ENCODE assay signal across 1 cellular context in the genomic region with DNA sequence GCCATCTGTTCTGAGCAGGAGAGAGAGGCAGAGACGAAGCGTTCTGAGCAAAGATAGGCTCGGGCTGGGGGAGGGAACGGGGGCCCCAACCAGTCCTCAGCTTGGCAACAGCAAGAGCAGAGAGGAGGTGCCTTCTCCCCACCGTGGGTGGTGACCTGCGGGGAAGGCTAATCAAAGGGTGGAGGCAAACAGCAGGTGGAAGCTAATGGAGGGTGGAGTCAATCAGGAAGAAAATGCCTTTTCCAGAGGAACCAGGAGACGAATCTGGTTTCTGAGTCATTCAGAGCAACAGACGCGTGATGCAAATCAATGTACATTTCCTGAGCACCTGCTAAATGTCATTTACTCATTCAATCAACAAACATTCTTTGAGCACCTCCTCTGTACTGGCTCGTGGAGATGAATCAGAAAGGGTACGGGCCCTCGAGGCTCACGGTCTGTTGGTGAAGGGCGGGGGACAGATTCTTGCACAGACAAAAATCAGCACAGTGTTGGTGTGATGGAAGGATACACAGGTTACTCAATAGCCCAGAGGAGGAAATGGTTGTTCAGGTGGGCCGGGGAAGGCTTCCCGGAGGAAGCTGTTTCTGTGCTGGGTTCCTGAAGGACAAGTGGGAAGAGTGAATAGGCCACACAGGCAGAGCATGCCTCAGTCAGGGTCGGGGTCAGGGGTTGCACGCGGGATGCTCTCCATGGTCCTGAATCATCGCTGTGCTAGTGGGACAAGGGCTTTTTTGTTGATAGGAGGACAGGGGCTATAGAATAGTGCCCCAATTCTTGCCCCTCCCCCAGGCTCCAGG.
TF ChIP-seq lines count a peak whose summit lies in the region.

No MANE protein-coding gene starts in this region.

TF ChIP-seq in HepG2, 621 proteins besides CTCF, POLR2A, EP300 and RAD21 (continued from another document and continues in another):
- TF ChIP-seq MED8 (CRISPR knock-in tag; IDR thresholded peaks at IDR 0.05; ENCODE audit: insufficient replicate concordance) (no peak), NFE2L2 (IDR thresholded peaks at IDR 0.05; ENCODE audit: low read length) (no peak), ZNF430 (CRISPR knock-in tag; IDR thresholded peaks at IDR 0.05) (peak; percentile 90), MBD4 (IDR thresholded peaks at IDR 0.05; ENCODE audit: borderline replicate concordance, low read length) (no peak), GABPB1 (CRISPR knock-in tag; IDR thresholded peaks at IDR 0.05) (peak; percentile 52), PRMT3 (CRISPR knock-in tag; IDR thresholded peaks at IDR 0.05; ENCODE audit: borderline replicate concordance, low read depth) (no peak), RNF2 (conservative IDR thresholded peaks at IDR 0.05; ENCODE audit: low read depth) (0 out of 2 replicates have a peak, but pooled peaks have one; percentile 28), NR2F6 (IDR thresholded peaks at IDR 0.05) (peak; percentile 97), NR2F6 (CRISPR knock-in tag; IDR thresholded peaks at IDR 0.05) (peak; percentile 99), ZFP90 (CRISPR knock-in tag; IDR thresholded peaks at IDR 0.05; ENCODE audit: borderline replicate concordance) (no peak), GATAD1 (CRISPR knock-in tag; IDR thresholded peaks at IDR 0.05) (peak; percentile 68), MIXL1 (CRISPR knock-in tag; IDR thresholded peaks at IDR 0.05) (peak; percentile 79), ZNF563 (CRISPR knock-in tag; IDR thresholded peaks at IDR 0.05) (peak; percentile 88), HNF1B (CRISPR knock-in tag; IDR thresholded peaks at IDR 0.05) (no peak), ZNF790 (CRISPR knock-in tag; IDR thresholded peaks at IDR 0.05; ENCODE audit: borderline replicate concordance) (peak; percentile 90; the same call in 1 of the 2 replicates), PREB (CRISPR knock-in tag; IDR thresholded peaks at IDR 0.05) (no peak), IKZF5 (CRISPR knock-in tag; IDR thresholded peaks at IDR 0.05) (peak; percentile 85; the same call in 1 of the 2 replicates), ZNF280B (CRISPR knock-in tag; IDR thresholded peaks at IDR 0.05; ENCODE audit: borderline replicate concordance) (0 out of 2 replicates have a peak, but pooled peaks have one; percentile 36), ATF7-NPFF (CRISPR knock-in tag; IDR thresholded peaks at IDR 0.05; ENCODE audit: low read depth) (peak; percentile 63; the same call in 1 of the 2 replicates), SP1 (IDR thresholded peaks at IDR 0.05) (no peak), SP1 (CRISPR knock-in tag; IDR thresholded peaks at IDR 0.05) (0 out of 2 replicates have a peak, but pooled peaks have one; percentile 33), MXD1 (CRISPR knock-in tag; IDR thresholded peaks at IDR 0.05) (0 out of 2 replicates have a peak, but pooled peaks have one; percentile 71), NAIF1 (CRISPR knock-in tag; IDR thresholded peaks at IDR 0.05; ENCODE audit: borderline replicate concordance) (no peak; the same call in 1 of the 2 replicates), USF2 (IDR thresholded peaks at IDR 0.05; ENCODE audit: low read depth, low read length) (no peak), USF2 (CRISPR knock-in tag; IDR thresholded peaks at IDR 0.05; ENCODE audit: borderline replicate concordance) (no peak), EHMT2 (IDR thresholded peaks at IDR 0.05; ENCODE audit: borderline replicate concordance, low read depth, low read length) (peak; percentile 95), ZNF607 (CRISPR knock-in tag; IDR thresholded peaks at IDR 0.05; ENCODE audit: borderline replicate concordance) (peak; percentile 73), ZNF687 (CRISPR knock-in tag; IDR thresholded peaks at IDR 0.05) (peak; percentile 46), MAFG (CRISPR knock-in tag; IDR thresholded peaks at IDR 0.05) (no peak), MEIS1 (CRISPR knock-in tag; IDR thresholded peaks at IDR 0.05; ENCODE audit: borderline replicate concordance) (no peak), ZNF766 (CRISPR knock-in tag; IDR thresholded peaks at IDR 0.05; ENCODE audit: borderline replicate concordance) (peak; percentile 93; the same call in 1 of the 2 replicates), NFYC (CRISPR knock-in tag; IDR thresholded peaks at IDR 0.05) (0 out of 2 replicates have a peak, but pooled peaks have one; percentile 26), ZNF558 (CRISPR knock-in tag; IDR thresholded peaks at IDR 0.05; ENCODE audit: borderline replicate concordance) (peak; percentile 78; the same call in 1 of the 2 replicates)
- TF ChIP-seq, protein P1, sequence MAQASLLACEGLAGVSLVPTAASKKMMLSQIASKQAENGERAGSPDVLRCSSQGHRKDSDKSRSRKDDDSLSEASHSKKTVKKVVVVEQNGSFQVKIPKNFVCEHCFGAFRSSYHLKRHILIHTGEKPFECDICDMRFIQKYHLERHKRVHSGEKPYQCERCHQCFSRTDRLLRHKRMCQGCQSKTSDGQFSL (CRISPR knock-in tag; IDR thresholded peaks at IDR 0.05) = no peak
- TF ChIP-seq, protein P2, sequence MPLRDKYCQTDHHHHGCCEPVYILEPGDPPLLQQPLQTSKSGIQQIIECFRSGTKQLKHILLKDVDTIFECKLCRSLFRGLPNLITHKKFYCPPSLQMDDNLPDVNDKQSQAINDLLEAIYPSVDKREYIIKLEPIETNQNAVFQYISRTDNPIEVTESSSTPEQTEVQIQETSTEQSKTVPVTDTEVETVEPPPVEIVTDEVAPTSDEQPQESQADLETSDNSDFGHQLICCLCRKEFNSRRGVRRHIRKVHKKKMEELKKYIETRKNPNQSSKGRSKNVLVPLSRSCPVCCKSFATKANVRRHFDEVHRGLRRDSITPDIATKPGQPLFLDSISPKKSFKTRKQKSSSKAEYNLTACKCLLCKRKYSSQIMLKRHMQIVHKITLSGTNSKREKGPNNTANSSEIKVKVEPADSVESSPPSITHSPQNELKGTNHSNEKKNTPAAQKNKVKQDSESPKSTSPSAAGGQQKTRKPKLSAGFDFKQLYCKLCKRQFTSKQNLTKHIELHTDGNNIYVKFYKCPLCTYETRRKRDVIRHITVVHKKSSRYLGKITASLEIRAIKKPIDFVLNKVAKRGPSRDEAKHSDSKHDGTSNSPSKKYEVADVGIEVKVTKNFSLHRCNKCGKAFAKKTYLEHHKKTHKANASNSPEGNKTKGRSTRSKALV (CRISPR knock-in tag; IDR thresholded peaks at IDR 0.05) = peak; percentile 86
- TF ChIP-seq, protein P3, sequence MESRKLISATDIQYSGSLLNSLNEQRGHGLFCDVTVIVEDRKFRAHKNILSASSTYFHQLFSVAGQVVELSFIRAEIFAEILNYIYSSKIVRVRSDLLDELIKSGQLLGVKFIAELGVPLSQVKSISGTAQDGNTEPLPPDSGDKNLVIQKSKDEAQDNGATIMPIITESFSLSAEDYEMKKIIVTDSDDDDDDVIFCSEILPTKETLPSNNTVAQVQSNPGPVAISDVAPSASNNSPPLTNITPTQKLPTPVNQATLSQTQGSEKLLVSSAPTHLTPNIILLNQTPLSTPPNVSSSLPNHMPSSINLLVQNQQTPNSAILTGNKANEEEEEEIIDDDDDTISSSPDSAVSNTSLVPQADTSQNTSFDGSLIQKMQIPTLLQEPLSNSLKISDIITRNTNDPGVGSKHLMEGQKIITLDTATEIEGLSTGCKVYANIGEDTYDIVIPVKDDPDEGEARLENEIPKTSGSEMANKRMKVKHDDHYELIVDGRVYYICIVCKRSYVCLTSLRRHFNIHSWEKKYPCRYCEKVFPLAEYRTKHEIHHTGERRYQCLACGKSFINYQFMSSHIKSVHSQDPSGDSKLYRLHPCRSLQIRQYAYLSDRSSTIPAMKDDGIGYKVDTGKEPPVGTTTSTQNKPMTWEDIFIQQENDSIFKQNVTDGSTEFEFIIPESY (CRISPR knock-in tag; IDR thresholded peaks at IDR 0.05) = no peak
